ENCODE assay signal across 24 cellular contexts in the genomic region with DNA sequence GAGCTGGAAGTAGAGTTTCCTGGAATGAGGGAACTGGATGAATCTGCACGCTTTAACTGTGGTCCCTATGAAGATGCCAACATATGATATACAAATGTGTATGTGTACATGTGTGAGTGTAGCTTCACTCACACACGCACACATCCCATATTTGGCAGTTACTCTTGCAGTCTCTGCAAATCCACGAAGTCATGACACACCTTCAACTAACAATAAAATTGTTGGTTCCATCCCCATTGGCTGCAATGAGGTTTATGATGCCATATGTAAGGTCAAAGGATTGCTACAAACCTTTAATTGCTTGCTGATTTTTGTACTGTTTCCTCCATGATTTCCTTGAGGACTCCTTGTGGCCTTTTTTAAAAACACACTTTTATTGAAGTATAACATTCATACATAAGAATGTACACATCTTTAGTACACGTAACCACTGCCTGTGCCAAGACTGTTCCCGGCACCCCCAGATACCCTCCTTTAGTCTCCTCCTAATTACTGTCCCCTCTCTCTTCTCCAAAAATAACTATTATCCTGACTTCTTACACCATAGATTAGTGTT. TPM values are rescaled to one million over a fixed set of nuclear protein-coding genes. Genes with fewer than 3 reads are reported as not detected.
DNase-seq lines count a peak whose midpoint lies in the region; ATAC-seq, FAIRE-seq and TF ChIP-seq lines count a peak whose summit lies in the region.
"Had no signal": no experiment of that assay in that cellular context is flagged by ENCODE, and none has a peak within 500 bp of the region (broad histone marks: within the 10 kb centered on the region; RNA-seq: fewer than 3 reads in every experiment).

No MANE protein-coding gene starts in this region.

- TF ChIP-seq RAD21 in A549 (conservative IDR thresholded peaks at IDR 0.05 in 1 of 2, IDR thresholded peaks at IDR 0.05 in 1 of 2) = no peak

- no peaks in the 10 kb centered on the region for H3F3A ChIP-seq in GM23338 (replicated peaks; ENCODE audit: low read depth)

- no peaks in the 10 kb centered on the region for H3K9me2 ChIP-seq in GM23338 (ENCODE audit: insufficient read depth)

- POLR2A ChIA-PET in A549 (lab: Yijun Ruan, JAX) = no interaction called here

- H3K27ac Mint-ChIP-seq in GM23338 = no peak overlapping the region
- H3K27ac Mint-ChIP-seq: CD4-positive, CD25-positive, alpha-beta regulatory T cell; T-helper 1 cell treated with Interleukin-12 subunit alpha and Interleukin-12 subunit beta and Interleukin-4 antibody, amounts not matched to agents 30 μg/mL and 1 μg/mL, for 36 hours had no signal

- no peak overlapping the region for H2AFZ ChIP-seq in GM23338

- H3K36me3 Mint-ChIP-seq in GM23338 (ENCODE audit: low read depth) = no peaks in the 10 kb centered on the region
- H3K36me3 Mint-ChIP-seq: CD4-positive, CD25-positive, alpha-beta regulatory T cell had no signal

- CTCF ChIA-PET in A549 (lab: Yijun Ruan, JAX) = interaction anchor here (0.8 to 3.2 kb wide), 6 partner anchors 9 to 71 kb away, joined by 3 to 18 read pairs (median 4); a partner anchor contains a TSS

- H3K79me2 ChIP-seq in GM23338 (replicated peaks; ENCODE audit: insufficient read depth) = peaks cover 15% of the 10 kb centered on the region

- H3K36me3 ChIP-seq in brain microvascular endothelial cell (replicated peaks) (no peaks in the 10 kb centered on the region), GM23338 (ENCODE audit: insufficient read depth) (no peaks in the 10 kb centered on the region)
- H3K36me3 ChIP-seq: stomach, upper lobe of right lung had no signal

- no peak for TF ChIP-seq POLR2A in A549 (IDR thresholded peaks at IDR 0.05; ENCODE audit: low read length)

- peak; percentile 46 for FAIRE-seq in A549 (lab: Jason Lieb, UNC)
- FAIRE-seq: islet of Langerhans had no signal

- H3K4me2 ChIP-seq in A549 (no peak overlapping the region), GM23338 (no peak overlapping the region)

- H4K20me1 ChIP-seq in GM23338 (replicated peaks; ENCODE audit: insufficient read depth) = no peaks in the 10 kb centered on the region

- H3K27ac ChIP-seq in A549 (no peak overlapping the region), brain microvascular endothelial cell (no peak overlapping the region), GM23338 (ENCODE audit: low read depth) (no peak overlapping the region)
- H3K27ac ChIP-seq: stomach, upper lobe of right lung had no signal

- no peaks in the 10 kb centered on the region for H3K9me3 Mint-ChIP-seq in GM23338
- H3K9me3 Mint-ChIP-seq: CD4-positive, CD25-positive, alpha-beta regulatory T cell; nephron; T-helper 1 cell treated with Interleukin-12 subunit alpha and Interleukin-12 subunit beta and Interleukin-4 antibody, amounts not matched to agents 30 μg/mL and 1 μg/mL, for 36 hours had no signal

- 60% methylated on average over 5 of the region's 5 CpGs for WGBS in A549 (ENCODE audit: missing lambda C conversion rate)

- no peaks in the 10 kb centered on the region for H3K27me3 Mint-ChIP-seq in GM23338 (ENCODE audit: insufficient read depth, low read depth, poor library complexity)
- H3K27me3 Mint-ChIP-seq: CD4-positive, CD25-positive, alpha-beta regulatory T cell had no signal

- H3K9me3 ChIP-seq in A549 = no peaks in the 10 kb centered on the region
- H3K9me3 ChIP-seq: stomach, upper lobe of right lung had no signal

- TF ChIP-seq CTCF in A549 (IDR thresholded peaks at IDR 0.05) (no peak), LNCAP (IDR thresholded peaks at IDR 0.05) (peak; percentile 37; the same call in 1 of the 2 replicates), brain microvascular endothelial cell (IDR thresholded peaks at IDR 0.05; ENCODE audit: low read depth, low read length, missing control alignments) (peak; percentile 3), GM23338 (conservative IDR thresholded peaks at IDR 0.05; ENCODE audit: low read depth in 2 of 2) (no peak)

- H3K27me3 ChIP-seq in brain microvascular endothelial cell (replicated peaks) (no peaks in the 10 kb centered on the region), GM23338 (ENCODE audit: insufficient read depth) (no peaks in the 10 kb centered on the region)
- H3K27me3 ChIP-seq: stomach, upper lobe of right lung had no signal

- no peak for TF ChIP-seq EP300 in A549 (IDR thresholded peaks at IDR 0.05)

- H3K4me3 ChIP-seq in A549 (no peak overlapping the region), brain microvascular endothelial cell (ENCODE audit: low read depth, low read length) (no peak overlapping the region), GM23338 (no peak overlapping the region)
- H3K4me3 ChIP-seq: stomach, upper lobe of right lung had no signal

- peaks cover 23% of the 10 kb centered on the region for H3K4me1 Mint-ChIP-seq in GM23338
- H3K4me1 Mint-ChIP-seq: nephron had no signal

- ATAC-seq in A549 (peak; percentile 28 to 42; a peak in 2 of 6 replicates), left colon (peak; percentile 87), GM23338 (no peak)
- ATAC-seq: upper lobe of right lung had no signal

- H3K4me1 ChIP-seq in A549 (peaks cover 7% of the 10 kb centered on the region; the same call in 1 of the 3 replicates), GM23338 (ENCODE audit: insufficient read depth) (peaks cover 14% of the 10 kb centered on the region)
- H3K4me1 ChIP-seq: upper lobe of right lung had no signal

- in situ Hi-C loops in brain microvascular endothelial cell (cut with HindIII; ENCODE audit: low pct_ligation_motif_present, low sequenced_read_pairs) = no loop called here

- no peak overlapping the region for H3K4me3 Mint-ChIP-seq in GM23338
- H3K4me3 Mint-ChIP-seq: CD4-positive, CD25-positive, alpha-beta regulatory T cell; nephron; T-helper 1 cell treated with Interleukin-12 subunit alpha and Interleukin-12 subunit beta and Interleukin-4 antibody, amounts not matched to agents 30 μg/mL and 1 μg/mL, for 36 hours had no signal

- intact Hi-C loops in left colon (cut with DNase I, micrococcal nuclease) = no loop called here

- no peak for DNase-seq in A549 (ENCODE audit: low read depth in 1 of 2, low spot score in 1 of 2)
- DNase-seq in brain microvascular endothelial cell = no peak
- peak in 1 of 2 donors; percentile 61 for DNase-seq in left colon
- no peak for DNase-seq in COLO829 (ENCODE audit: low spot score)
- DNase-seq in glomerular visceral epithelial cell (ENCODE audit: extremely low spot score) = no peak
- no peak for DNase-seq in Ammon's horn (ENCODE audit: low spot score)
- DNase-seq in GM23338 (ENCODE audit: low spot score) = no peak
- DNase-seq: activated CD4-positive, alpha-beta T cell treated with anti-CD3 and anti-CD28 coated beads, Interleukin-2, amount 50 U/mL, for 4 hours; activated effector memory CD4-positive, alpha-beta T cell treated with anti-CD3 and anti-CD28 coated beads, Interleukin-2, amount 50 U/mL, for 16 hours; central memory CD4-positive, alpha-beta T cell; DMS79 treated with DMSO at 0.1 percent for 48 hours; hippocampal formation; KBM-7; NCI-H1105 treated with DMSO at 0.1 percent for 48 hours; NCI-H2081 treated with DMSO at 0.1 percent for 48 hours; NCI-H524; SHP77 treated with DMSO at 0.1 percent for 48 hours; stomach; upper lobe of right lung had no signal

TF ChIP-seq in A549, 52 proteins besides CTCF, POLR2A, EP300 and RAD21 (continues in another document):
- TF ChIP-seq MAZ (IDR thresholded peaks at IDR 0.05; ENCODE audit: borderline replicate concordance, low read depth, low read length) (no peak), NFE2L2 (conservative IDR thresholded peaks at IDR 0.05; ENCODE audit: low read length) (no peak), FOSB (CRISPR knock-in tag; IDR thresholded peaks at IDR 0.05) (no peak), ZFP36 (IDR thresholded peaks at IDR 0.05; ENCODE audit: borderline replicate concordance, partially characterized antibody) (no peak), HOXA7 (CRISPR knock-in tag; IDR thresholded peaks at IDR 0.05) (no peak), EHMT2 (IDR thresholded peaks at IDR 0.05; ENCODE audit: low read depth) (no peak), ZC3H11A (IDR thresholded peaks at IDR 0.05) (no peak), HOXB13 (CRISPR knock-in tag; IDR thresholded peaks at IDR 0.05; ENCODE audit: low read depth) (no peak)
- TF ChIP-seq, protein P1, sequence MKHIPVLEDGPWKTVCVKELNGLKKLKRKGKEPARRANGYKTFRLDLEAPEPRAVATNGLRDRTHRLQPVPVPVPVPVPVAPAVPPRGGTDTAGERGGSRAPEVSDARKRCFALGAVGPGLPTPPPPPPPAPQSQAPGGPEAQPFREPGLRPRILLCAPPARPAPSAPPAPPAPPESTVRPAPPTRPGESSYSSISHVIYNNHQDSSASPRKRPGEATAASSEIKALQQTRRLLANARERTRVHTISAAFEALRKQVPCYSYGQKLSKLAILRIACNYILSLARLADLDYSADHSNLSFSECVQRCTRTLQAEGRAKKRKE (CRISPR knock-in tag; IDR thresholded peaks at IDR 0.05; ENCODE audit: low read depth) = no peak

TF ChIP-seq in GM23338, 12 proteins besides CTCF, POLR2A, EP300 and RAD21:
- TF ChIP-seq NANOG (IDR thresholded peaks at IDR 0.05; ENCODE audit: borderline replicate concordance) (no peak), STAT1 (IDR thresholded peaks at IDR 0.05; ENCODE audit: unreplicated experiment) (no peak)
- TF ChIP-seq, protein P2, sequence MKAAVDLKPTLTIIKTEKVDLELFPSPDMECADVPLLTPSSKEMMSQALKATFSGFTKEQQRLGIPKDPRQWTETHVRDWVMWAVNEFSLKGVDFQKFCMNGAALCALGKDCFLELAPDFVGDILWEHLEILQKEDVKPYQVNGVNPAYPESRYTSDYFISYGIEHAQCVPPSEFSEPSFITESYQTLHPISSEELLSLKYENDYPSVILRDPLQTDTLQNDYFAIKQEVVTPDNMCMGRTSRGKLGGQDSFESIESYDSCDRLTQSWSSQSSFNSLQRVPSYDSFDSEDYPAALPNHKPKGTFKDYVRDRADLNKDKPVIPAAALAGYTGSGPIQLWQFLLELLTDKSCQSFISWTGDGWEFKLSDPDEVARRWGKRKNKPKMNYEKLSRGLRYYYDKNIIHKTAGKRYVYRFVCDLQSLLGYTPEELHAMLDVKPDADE (IDR thresholded peaks at IDR 0.05) = no peak

RNA-seq across cellular contexts. Expression of a gene that starts 22.0 kb away (rescaled TPM):
- 4.2 and 5.6 TPM in 2 replicates for polyA plus RNA-seq in A549 (2011; rRNA removed)
- polyA plus RNA-seq in A549 (2012; cell fraction: cytosol; rRNA removed) = 1.1 TPM in 2 replicates
- 1.5 and 1.7 TPM in 2 replicates for polyA plus RNA-seq in A549 (2012; cell fraction: nucleus; rRNA removed)
- 2.3 to 2.8 TPM (median 2.8 TPM) in 3 replicates for polyA plus RNA-seq in A549 (2017; fragmentation: RNase III; extraction: RNeasy Plus Mini Kit Qiagen cat#74134 plus additional on column Dnase treatment)
- polyA minus RNA-seq in A549 (2011; rRNA and poly(A)+ RNA removed) = 5.8 and 9.5 TPM in 2 replicates
- 100 to 1,000 TPM; 394 to 421 TPM for total RNA-seq in left colon
- 28.6 and 29.9 TPM in 2 replicates for total RNA-seq in GM23338 (2014; rRNA removed; shearing (Covaris generic))
- 8.5 and 8.6 TPM in 2 replicates for polyA plus RNA-seq in GM23338 (2016; fragmentation: Nextera tagmentation; extraction: Ambion mirVana)

Comparison
In these comparisons a context has a peak if more than half of its experiments do, and no peak if none do; other contexts are left out.
1. CTCF ChIP-seq: peak in LNCAP (single experiment) and brain microvascular endothelial cell (single experiment); none in A549 (single experiment) and GM23338 (0 of 2).
2. RNA of a gene that starts 22.0 kb away (total RNA-seq): 394 to 421 TPM in left colon; 28.6 to 29.9 TPM in GM23338; every median in the first group is over 10 times any median in the second.